In the genomic region with DNA sequence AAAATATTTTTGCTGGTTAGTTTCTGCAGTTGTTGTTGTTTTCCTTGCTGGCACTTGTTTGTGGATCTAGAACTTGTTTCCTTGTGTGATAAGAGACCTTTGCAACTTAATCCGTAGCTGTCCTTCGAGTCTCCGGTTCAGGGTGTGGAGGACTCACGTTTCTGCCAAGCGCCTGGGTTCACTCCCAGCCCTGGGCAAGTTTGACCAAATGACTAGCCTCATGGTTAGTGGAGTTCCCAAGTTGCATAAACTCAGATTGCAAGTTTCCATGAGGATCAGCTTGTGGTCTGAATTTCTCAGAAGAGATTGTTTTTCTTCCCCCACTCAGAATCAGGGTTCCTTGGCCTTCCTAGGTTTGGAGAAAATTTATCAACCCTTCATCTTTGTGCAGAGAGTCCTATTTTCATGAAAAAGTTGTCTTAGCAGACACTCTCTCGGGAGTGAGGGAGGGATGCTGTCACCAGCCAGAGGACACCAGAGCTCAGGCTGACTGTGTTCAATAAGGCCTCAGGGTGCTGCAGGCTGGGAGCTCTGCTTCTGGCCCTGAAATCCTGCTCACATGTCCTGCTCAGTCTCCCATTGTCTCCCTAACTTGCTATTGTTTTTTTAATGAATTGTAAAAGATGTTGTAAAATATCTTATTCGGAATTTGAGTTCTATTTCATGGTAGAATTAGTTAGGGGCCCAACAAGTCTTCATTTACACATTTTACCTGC, we compare ENCODE assay signal across 20 cellular contexts.
"Had no signal": no experiment of that assay in that cellular context is flagged by ENCODE, and none has a peak within 500 bp of the region (broad histone marks: within the 10 kb centered on the region; RNA-seq: fewer than 3 reads in every experiment).

No MANE protein-coding gene starts in this region.

- H3K4me1 ChIP-seq: ascending aorta, parathyroid adenoma, suprapubic skin, transverse colon, vagina had no signal

- H3K9me3 ChIP-seq: ascending aorta, suprapubic skin, transverse colon, vagina had no signal

- H3K4me1 Mint-ChIP-seq: neural crest cell had no signal

- H3K36me3 ChIP-seq: ascending aorta, suprapubic skin, transverse colon, vagina had no signal

- H3K27ac Mint-ChIP-seq: activated T-cell treated with anti-CD3 and anti-CD28 coated beads, Interleukin-2, amount 50 U/mL, for 72 hours; T-helper 1 cell treated with Interleukin-12 subunit alpha and Interleukin-12 subunit beta and Interleukin-4 antibody, amounts not matched to agents 30 μg/mL and 1 μg/mL, for 36 hours had no signal

- H3K79me2 ChIP-seq: parathyroid adenoma had no signal

- H3K4me3 Mint-ChIP-seq: activated T-cell treated with anti-CD3 and anti-CD28 coated beads, Interleukin-2, amount 50 U/mL, for 72 hours; neural crest cell; T-helper 1 cell treated with Interleukin-12 subunit alpha and Interleukin-12 subunit beta and Interleukin-4 antibody, amounts not matched to agents 30 μg/mL and 1 μg/mL, for 36 hours had no signal

- DNase-seq: activated CD4-positive, alpha-beta T cell treated with anti-CD3 and anti-CD28 coated beads, Interleukin-2, amount 50 U/mL, for 4 hours; activated CD4-positive, CD25-positive, alpha-beta regulatory T cell treated with anti-CD3 and anti-CD28 coated beads, Interleukin-2, amount 50 U/mL, for 72 hours; activated effector memory CD4-positive, alpha-beta T cell treated with anti-CD3 and anti-CD28 coated beads, Interleukin-2, amount 50 U/mL, for 16 hours; activated naive CD4-positive, alpha-beta T cell treated with anti-CD3 and anti-CD28 coated beads, Interleukin-2, amount 50 U/mL, for 16 hours; activated T-cell treated with anti-CD3 and anti-CD28 coated beads, Interleukin-2, amount 50 U/mL, for 72 hours; effector memory CD4-positive, alpha-beta T cell; foreskin melanocyte; kidney glomerular epithelial cell; left ventricle myocardium superior; stimulated activated CD4-positive, alpha-beta T cell treated with anti-CD3 and anti-CD28 coated beads, Interleukin-12 subunit alpha, Interleukin-12 subunit beta, amount 100 ng/mL, for 4 hours; stimulated activated CD4-positive, alpha-beta T cell treated with anti-CD3 and anti-CD28 coated beads, Interleukin-1b, Interleukin-23, amount 100 ng/mL, for 48 hours; stimulated activated CD8-positive, alpha-beta memory T cell treated with anti-CD3 and anti-CD28 coated beads, Interleukin-4, amount 100 ng/mL, for 48 hours; stimulated activated naive CD8-positive, alpha-beta T cell treated with anti-CD3 and anti-CD28 coated beads, Interleukin-15, Interleukin-2, amounts not matched to agents 100 U/mL and 50 U/mL, for 24 hours; transverse colon had no signal

- H3K27ac ChIP-seq: ascending aorta, parathyroid adenoma, suprapubic skin, transverse colon, vagina had no signal

- H3K9me3 Mint-ChIP-seq: activated T-cell treated with anti-CD3 and anti-CD28 coated beads, Interleukin-2, amount 50 U/mL, for 72 hours; T-helper 1 cell treated with Interleukin-12 subunit alpha and Interleukin-12 subunit beta and Interleukin-4 antibody, amounts not matched to agents 30 μg/mL and 1 μg/mL, for 36 hours had no signal

- H2AFZ ChIP-seq: parathyroid adenoma had no signal

- H3K9ac ChIP-seq: parathyroid adenoma had no signal

- H3K4me3 ChIP-seq: ascending aorta, suprapubic skin, transverse colon, vagina had no signal

- H3K27me3 ChIP-seq: ascending aorta, suprapubic skin, transverse colon, vagina had no signal

- ATAC-seq: activated T-cell treated with anti-CD3 and anti-CD28 coated beads, Interleukin-2, amount 50 U/mL, for 72 hours; left ventricle myocardium superior; stimulated activated naive CD8-positive, alpha-beta T cell treated with anti-CD3 and anti-CD28 coated beads, Interleukin-15, Interleukin-2, amounts not matched to agents 100 U/mL and 50 U/mL, for 24 hours had no signal
